In genomic region chr21:28579986-28580550, GRCh38 we compare ENCODE assay signal across 13 cellular contexts.
DNase-seq lines count a peak whose midpoint lies in the region; ATAC-seq and TF ChIP-seq lines count a peak whose summit lies in the region.
"Had no signal": no experiment of that assay in that cellular context is flagged by ENCODE, and none has a peak within 500 bp of the region (broad histone marks: within the 10 kb centered on the region; RNA-seq: fewer than 3 reads in every experiment).

No MANE protein-coding gene starts in this region.

- no peak for TF ChIP-seq CTCF in WTC11 (IDR thresholded peaks at IDR 0.05)
- no peak for TF ChIP-seq CTCF in nephron progenitor cell (IDR thresholded peaks at IDR 0.05)
- no peak for TF ChIP-seq CTCF in GM10248 (IDR thresholded peaks at IDR 0.05; ENCODE audit: control extremely low read depth, extremely low read depth, low read depth, missing control alignments)

- H3K4me3 Mint-ChIP-seq in WTC11 (0 out of 2 replicates have a peak overlapping the region, but pooled peaks have one; percentile 3), nephron progenitor cell (no peak overlapping the region)
- H3K4me3 Mint-ChIP-seq: CD4-positive, CD25-positive, alpha-beta regulatory T cell had no signal

- H3K27me3 Mint-ChIP-seq in WTC11 (ENCODE audit: low read depth) (no peaks in the 10 kb centered on the region), nephron progenitor cell (ENCODE audit: low read depth, poor library complexity) (no peaks in the 10 kb centered on the region)
- H3K27me3 Mint-ChIP-seq: CD4-positive, CD25-positive, alpha-beta regulatory T cell had no signal

- peaks cover 21% of the 10 kb centered on the region for H3K36me3 Mint-ChIP-seq in WTC11
- H3K36me3 Mint-ChIP-seq in nephron progenitor cell (ENCODE audit: low read depth), result peaks cover 5% of the 10 kb centered on the region

- H3K9me3 Mint-ChIP-seq in WTC11 (peaks cover 26% of the 10 kb centered on the region), nephron progenitor cell (peaks cover 16% of the 10 kb centered on the region)

- ATAC-seq in WTC11, result peak; percentile 93
- ATAC-seq: HCT116, Panc1 had no signal

- peaks cover 26% of the 10 kb centered on the region for H3K4me1 Mint-ChIP-seq in WTC11
- peaks cover 11% of the 10 kb centered on the region for H3K4me1 Mint-ChIP-seq in nephron progenitor cell

- peak overlapping the region; percentile 93 for H3K27ac Mint-ChIP-seq in WTC11
- no peak overlapping the region for H3K27ac Mint-ChIP-seq in nephron progenitor cell

- CTCF ChIA-PET in WTC11 (lab: Charles Lee) (interaction anchor here (2.0 kb wide), 1 partner anchor 11 kb away, joined by 11 read pairs; no protein-coding TSS in a partner anchor), GM10248 (lab: Yijun Ruan, JAX) (interaction anchor here (1.2 to 1.3 kb wide), 2 partner anchors 65 to 165 kb away, joined by 3 read pairs; no protein-coding TSS in a partner anchor)

- peak; percentile 16 for DNase-seq in WTC11 (ENCODE audit: low spot score)
- DNase-seq in iPS DF 19.7 (ENCODE audit: low read depth, low spot score), result peak; percentile 15
- peak; percentile 5 for DNase-seq in nephron progenitor cell
- DNase-seq in midbrain (lab: John Stamatoyannopoulos, UW), result no peak
- no peak for DNase-seq in SK-N-DZ (ENCODE audit: low spot score)
- no peak for DNase-seq in NCI-H1930 (lab: John Stamatoyannopoulos, UW)
- DNase-seq in GM10248 (ENCODE audit: extremely low spot score), result no peak
- DNase-seq: CD4-positive, CD25-positive, alpha-beta regulatory T cell; KBM-7; NCI-H1436 treated with DMSO at 0.1 percent for 48 hours; NCI-H510A treated with DMSO at 0.1 percent for 48 hours had no signal

- POLR2A ChIA-PET in WTC11 (lab: Charles Lee), result no interaction called here
- POLR2A ChIA-PET in GM10248 (lab: Yijun Ruan, JAX), result no interaction called here

TF ChIP-seq in WTC11, 78 proteins besides CTCF, POLR2A, EP300 and RAD21:
- TF ChIP-seq, protein P1, sequence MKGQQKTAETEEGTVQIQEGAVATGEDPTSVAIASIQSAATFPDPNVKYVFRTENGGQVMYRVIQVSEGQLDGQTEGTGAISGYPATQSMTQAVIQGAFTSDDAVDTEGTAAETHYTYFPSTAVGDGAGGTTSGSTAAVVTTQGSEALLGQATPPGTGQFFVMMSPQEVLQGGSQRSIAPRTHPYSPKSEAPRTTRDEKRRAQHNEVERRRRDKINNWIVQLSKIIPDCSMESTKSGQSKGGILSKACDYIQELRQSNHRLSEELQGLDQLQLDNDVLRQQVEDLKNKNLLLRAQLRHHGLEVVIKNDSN (CRISPR knock-in tag; IDR thresholded peaks at IDR 0.05), result peak; percentile 64
- TF ChIP-seq USF2 (CRISPR knock-in tag; IDR thresholded peaks at IDR 0.05), result peak; percentile 72
- TF ChIP-seq, protein P2, sequence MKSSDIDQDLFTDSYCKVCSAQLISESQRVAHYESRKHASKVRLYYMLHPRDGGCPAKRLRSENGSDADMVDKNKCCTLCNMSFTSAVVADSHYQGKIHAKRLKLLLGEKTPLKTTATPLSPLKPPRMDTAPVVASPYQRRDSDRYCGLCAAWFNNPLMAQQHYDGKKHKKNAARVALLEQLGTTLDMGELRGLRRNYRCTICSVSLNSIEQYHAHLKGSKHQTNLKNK (CRISPR knock-in tag; IDR thresholded peaks at IDR 0.05), result no peak

Comparison
In these comparisons a context has a peak if more than half of its experiments do, and no peak if none do; other contexts are left out.
1. DNase-seq: peak in WTC11 (single experiment), iPS DF 19.7 (single experiment) and nephron progenitor cell (single experiment); none in midbrain (single experiment), SK-N-DZ (single experiment), NCI-H1930 (0 of 2) and GM10248 (single experiment).